Comparison of ENCODE assay signal across 8 cellular contexts in the genomic region with DNA sequence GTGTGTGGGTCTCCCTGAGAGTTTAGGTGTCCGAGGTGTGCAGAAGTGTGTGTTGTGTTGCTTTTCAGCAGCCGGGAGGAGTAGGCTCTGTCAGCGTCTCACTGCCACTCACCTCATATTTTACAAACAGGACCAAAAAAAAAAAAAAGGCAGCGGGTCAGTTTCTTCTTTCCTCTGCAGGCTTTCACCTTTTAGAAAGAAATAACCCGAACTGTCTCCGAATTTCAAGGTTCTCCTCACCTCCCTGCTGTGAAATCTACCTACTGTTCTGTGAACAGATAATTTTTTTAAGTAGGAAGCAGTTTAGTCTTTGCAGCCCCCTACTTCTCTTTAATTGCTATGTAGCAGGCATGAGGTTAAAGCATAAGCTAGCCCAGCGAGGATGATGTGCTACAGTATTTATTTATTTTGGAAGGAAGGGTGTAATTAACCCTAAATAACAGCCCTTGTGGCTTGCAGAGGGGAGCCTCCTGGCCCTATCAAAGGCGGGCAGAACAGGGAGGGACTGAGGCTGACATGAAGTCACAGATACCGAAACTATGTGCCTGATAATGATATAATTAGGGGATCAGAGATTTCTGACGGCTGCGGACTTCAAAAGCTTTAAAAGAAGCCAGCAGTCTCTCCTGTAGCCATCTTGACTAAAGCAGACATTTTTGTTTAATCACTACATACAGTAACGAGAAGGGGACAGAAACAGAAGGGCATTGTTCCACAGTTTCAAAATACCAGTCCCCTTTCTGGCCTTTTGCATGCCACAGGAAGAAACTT. TPM values are rescaled to one million over a fixed set of nuclear protein-coding genes. Genes with fewer than 3 reads are reported as not detected.
A peak's percentile ranks its signal among the peaks of the same experiment; 100 is the strongest.
DNase-seq lines count a peak whose midpoint lies in the region; ATAC-seq and TF ChIP-seq lines count a peak whose summit lies in the region.

No MANE protein-coding gene starts in this region.

- peak overlapping the region; percentile 72 for H3K27ac ChIP-seq in SJSA1
- no peak overlapping the region for H3K27ac ChIP-seq in fibroblast of lung (ENCODE audit: insufficient read depth, low read length)

- H3K79me2 ChIP-seq in fibroblast of lung (ENCODE audit: control insufficient read depth, insufficient read depth, low read length): peaks cover 2% of the 10 kb centered on the region

- no peak for DNase-seq in T-helper 2 cell treated with Interferon-gamma antibody and Interleukin-4, amounts not matched to agents 5 μg/mL and 100 μg/mL, for 36 hours (ENCODE audit: low spot score)
- DNase-seq in T-helper 2 cell (no peak), SJSA1 (ENCODE audit: low read depth in 1 of 2, low spot score in 2 of 2) (peak; percentile 51 to 74), fibroblast of lung (ENCODE audit: low read depth in 2 of 2) (peak; percentile 34 to 61), osteocyte (ENCODE audit: extremely low spot score, unreplicated experiment) (no peak), cerebellum (ENCODE audit: low spot score) (no peak)

- H3K4me3 ChIP-seq in SJSA1 (peak overlapping the region; percentile 97), fibroblast of lung (replicated peaks in 1 of 4; ENCODE audit: control extremely low read depth in 1 of 4, insufficient read depth in 1 of 4, low read depth in 3 of 4, low read length in 4 of 4) (peak overlapping the region; percentile 68 to 73 (median 70))

- peaks cover 2% of the 10 kb centered on the region for H3K9me3 ChIP-seq in SJSA1 (replicated peaks)
- no peaks in the 10 kb centered on the region for H3K9me3 ChIP-seq in fibroblast of lung (ENCODE audit: control insufficient read depth, insufficient read depth, low read depth, low read length)

- peaks cover 2% of the 10 kb centered on the region for H4K20me1 ChIP-seq in fibroblast of lung (ENCODE audit: control insufficient read depth, extremely low read depth, insufficient read depth, low read length)

- H3K4me1 ChIP-seq in SJSA1 (replicated peaks): peaks cover 22% of the 10 kb centered on the region
- peaks cover 6% of the 10 kb centered on the region for H3K4me1 ChIP-seq in fibroblast of lung (ENCODE audit: control insufficient read depth, extremely low read depth, insufficient read depth, low read length)

- H3K4me2 ChIP-seq in fibroblast of lung (ENCODE audit: extremely low read depth, insufficient read depth, low read length): peak overlapping the region; percentile 61

- H2AFZ ChIP-seq in fibroblast of lung (ENCODE audit: low read length): peak overlapping the region; percentile 83

- H3K4me3 Mint-ChIP-seq in T-helper 2 cell treated with Interferon-gamma antibody and Interleukin-4, amounts not matched to agents 5 μg/mL and 100 μg/mL, for 36 hours: peak overlapping the region; percentile 65
- peak overlapping the region; percentile 80 for H3K4me3 Mint-ChIP-seq in osteocyte (ENCODE audit: unreplicated experiment)

- ATAC-seq in GM21737 (IDR thresholded peaks at IDR 0.05; ENCODE audit: unreplicated experiment): no peak
- no peak for ATAC-seq in esophagus mucosa

- TF ChIP-seq CTCF in fibroblast of lung (conservative IDR thresholded peaks at IDR 0.05 in 1 of 2, IDR thresholded peaks at IDR 0.05 in 1 of 2; ENCODE audit: low read depth in 1 of 2, low read length in 2 of 2) (no peak), osteocyte (IDR thresholded peaks at IDR 0.05) (no peak)

- peaks cover 20% of the 10 kb centered on the region for H3K4me1 Mint-ChIP-seq in T-helper 2 cell treated with Interferon-gamma antibody and Interleukin-4, amounts not matched to agents 5 μg/mL and 100 μg/mL, for 36 hours (ENCODE audit: low read depth)
- H3K4me1 Mint-ChIP-seq in osteocyte (ENCODE audit: unreplicated experiment): peaks cover 41% of the 10 kb centered on the region

- H3K36me3 ChIP-seq in SJSA1: peaks cover 61% of the 10 kb centered on the region
- no peaks in the 10 kb centered on the region for H3K36me3 ChIP-seq in fibroblast of lung (ENCODE audit: control insufficient read depth, insufficient read depth, low read length)

- no peaks in the 10 kb centered on the region for H3K36me3 Mint-ChIP-seq in T-helper 2 cell treated with Interferon-gamma antibody and Interleukin-4, amounts not matched to agents 5 μg/mL and 100 μg/mL, for 36 hours (ENCODE audit: low read depth)
- H3K36me3 Mint-ChIP-seq in osteocyte (ENCODE audit: unreplicated experiment): peaks cover 10% of the 10 kb centered on the region

- H3K27me3 ChIP-seq in SJSA1 (replicated peaks) (no peaks in the 10 kb centered on the region), fibroblast of lung (ENCODE audit: control insufficient read depth, insufficient read depth, low read length) (peaks cover 15% of the 10 kb centered on the region)

- no peak overlapping the region for H3K9ac ChIP-seq in fibroblast of lung (ENCODE audit: insufficient read depth, low read length)

- peaks cover 78% of the 10 kb centered on the region for H3K27me3 Mint-ChIP-seq in T-helper 2 cell treated with Interferon-gamma antibody and Interleukin-4, amounts not matched to agents 5 μg/mL and 100 μg/mL, for 36 hours (ENCODE audit: low read depth)
- peaks cover 14% of the 10 kb centered on the region for H3K27me3 Mint-ChIP-seq in osteocyte (ENCODE audit: unreplicated experiment)

- H3K9me3 Mint-ChIP-seq in T-helper 2 cell treated with Interferon-gamma antibody and Interleukin-4, amounts not matched to agents 5 μg/mL and 100 μg/mL, for 36 hours: no peaks in the 10 kb centered on the region
- H3K9me3 Mint-ChIP-seq in osteocyte (ENCODE audit: unreplicated experiment): no peaks in the 10 kb centered on the region

- no peak overlapping the region for H3K27ac Mint-ChIP-seq in T-helper 2 cell treated with Interferon-gamma antibody and Interleukin-4, amounts not matched to agents 5 μg/mL and 100 μg/mL, for 36 hours
- H3K27ac Mint-ChIP-seq in osteocyte (ENCODE audit: unreplicated experiment): peak overlapping the region; percentile 19

RNA-seq across cellular contexts. Expression of a gene that starts 1.6 kb away (rescaled TPM):
- 61.0 and 76.9 TPM in 2 replicates for total RNA-seq in SJSA1 (2014; rRNA removed; shearing (Covaris generic))
- total RNA-seq in fibroblast of lung (4.6 and 5.6 TPM in 2 replicates), osteocyte (6.1 and 6.8 TPM in 2 replicates), cerebellum (4.1 TPM), esophagus mucosa (6.5 TPM)
- polyA plus RNA-seq in fibroblast of lung: 2.9 and 17.8 TPM in 2 replicates
- 4.0 and 25.6 TPM in 2 replicates for polyA plus RNA-seq in fibroblast of lung (2012)
- 4.9 and 17.5 TPM in 2 replicates for polyA minus RNA-seq in fibroblast of lung (ENCODE audit: low replicate concordance)

Comparison
In these comparisons a context has a peak if more than half of its experiments do, and no peak if none do; other contexts are left out.
1. DNase-seq: peak in SJSA1 (2 of 2) and fibroblast of lung (2 of 2); none in T-helper 2 cell treated with Interferon-gamma antibody and Interleukin-4, amounts not matched to agents 5 μg/mL and 100 μg/mL, for 36 hours (single experiment), T-helper 2 cell (0 of 5), osteocyte (single experiment) and cerebellum (single experiment).